In genomic region chr2:200305797-200306718, GRCh38 we compare ENCODE assay signal across 8 cellular contexts. TPM values are rescaled to one million over a fixed set of nuclear protein-coding genes. Genes with fewer than 3 reads are reported as not detected.
DNase-seq lines count a peak whose midpoint lies in the region; ATAC-seq and TF ChIP-seq lines count a peak whose summit lies in the region.

Gene SPATS2L (plus strand): TSS chr2:200306693. CDS start chr2:200389245, 82,552 bp downstream.

- H3K9ac ChIP-seq in neural cell (ENCODE audit: low read length), result peak within 1 kb of the TSS; percentile 54

- no peaks in the 10 kb centered on the region for H3K9me2 ChIP-seq in neural cell (ENCODE audit: insufficient read depth, low read length)

- no peak for TF ChIP-seq EP300 in neural cell (conservative IDR thresholded peaks at IDR 0.05; ENCODE audit: poor library complexity, severe bottlenecking)

- ATAC-seq in GM19397 (IDR thresholded peaks at IDR 0.05; ENCODE audit: unreplicated experiment), result peak; percentile 51
- ATAC-seq in HG03558 (IDR thresholded peaks at IDR 0.05; ENCODE audit: extremely low read depth, unreplicated experiment), result peak; percentile 26
- peak; percentile 43 for ATAC-seq in foreskin keratinocyte

- DNase-seq in SK-MEL-5 (ENCODE audit: low read depth, low spot score) (peak; percentile 63), foreskin keratinocyte (peak in 1 of 2 donors; percentile 68), substantia nigra (lab: John Stamatoyannopoulos, UW) (peak in 48 of 49 donors; percentile 8 to 86 (median 62))
- DNase-seq in activated naive CD4-positive, alpha-beta T cell (lab: John Stamatoyannopoulos, UW), result peak; percentile 6 to 47 (median 8)

- in situ Hi-C loops in SK-MEL-5 (cut with HindIII; ENCODE audit: low pct_unique_long_range_greater_than_20kb, low sequenced_read_pairs), result no loop called here

- no peak for TF ChIP-seq RAD21 in neural cell (conservative IDR thresholded peaks at IDR 0.05)

- H3K27ac ChIP-seq in C4-2B, result peak within 1 kb of the TSS; percentile 81
- peak within 1 kb of the TSS; percentile 90 for H3K27ac ChIP-seq in foreskin keratinocyte
- no peak within 1 kb of the TSS for H3K27ac ChIP-seq in neural cell (ENCODE audit: low read length)
- H3K27ac ChIP-seq in substantia nigra (ENCODE audit: low read depth, low read length, poor library complexity, severe bottlenecking), result peak within 1 kb of the TSS; percentile 84

- H2AFZ ChIP-seq in neural cell (ENCODE audit: low read depth, low read length), result peak within 1 kb of the TSS; percentile 7

- no peaks in the 10 kb centered on the region for H3K36me3 ChIP-seq in neural cell (ENCODE audit: insufficient read depth, low read length)

- peaks cover 9% of the 10 kb centered on the region for H3F3A ChIP-seq in neural cell (ENCODE audit: insufficient read depth, low read length, poor library complexity, severe bottlenecking)

- H4K20me1 ChIP-seq in neural cell (ENCODE audit: insufficient read depth), result no peaks in the 10 kb centered on the region

- H3K4me2 ChIP-seq in neural cell (ENCODE audit: low read length), result peak within 1 kb of the TSS; percentile 81

- H3K27me3 ChIP-seq in foreskin keratinocyte, result no peaks in the 10 kb centered on the region
- H3K27me3 ChIP-seq in neural cell (ENCODE audit: insufficient read depth, low read depth, low read length), result peaks cover 18% of the 10 kb centered on the region

- H3K4me1 ChIP-seq in foreskin keratinocyte, result peaks cover 39% of the 10 kb centered on the region

- no peaks in the 10 kb centered on the region for H3K79me2 ChIP-seq in neural cell (replicated peaks; ENCODE audit: insufficient read depth, low read length)

- H3K9me3 ChIP-seq in neural cell (ENCODE audit: low read length), result no peaks in the 10 kb centered on the region

- H3K4me3 ChIP-seq in neural cell (ENCODE audit: low read length), result peak within 1 kb of the TSS; percentile 72

- TF ChIP-seq CTCF in C4-2B (conservative IDR thresholded peaks at IDR 0.05) (peak; percentile 2; the same call in 1 of the 2 replicates), foreskin keratinocyte (conservative IDR thresholded peaks at IDR 0.05) (peak; percentile 23), neural cell (IDR thresholded peaks at IDR 0.05; ENCODE audit: poor library complexity, severe bottlenecking) (peak; percentile 46)

TF ChIP-seq in neural cell, 6 proteins besides CTCF, POLR2A, EP300 and RAD21:
- no peak for TF ChIP-seq EZH2 (IDR thresholded peaks at IDR 0.05; ENCODE audit: borderline replicate concordance, insufficient read depth, low read length, poor library complexity, severe bottlenecking)
- TF ChIP-seq MXI1 (conservative IDR thresholded peaks at IDR 0.05; ENCODE audit: poor library complexity, severe bottlenecking), result peak; percentile 83
- TF ChIP-seq POLR2AphosphoS5 (IDR thresholded peaks at IDR 0.05), result no peak
- TF ChIP-seq TAF1 (IDR thresholded peaks at IDR 0.05; ENCODE audit: low read depth), result no peak
- TF ChIP-seq REST (IDR thresholded peaks at IDR 0.05; ENCODE audit: borderline replicate concordance), result no peak
- TF ChIP-seq SMC3 (conservative IDR thresholded peaks at IDR 0.05; ENCODE audit: poor library complexity), result peak; percentile 48

RNA-seq across cellular contexts. Expression of gene SPATS2L, which starts in this region (rescaled TPM):
- total RNA-seq in SK-MEL-5 (2014; rRNA removed; shearing (Covaris generic)), result 31.8 and 41.2 TPM in 2 replicates
- polyA plus RNA-seq in SK-MEL-5 (2015; cell fraction: cytosol; rRNA removed), result 41.5 and 44.9 TPM in 2 replicates
- 19.6 and 36.2 TPM in 2 replicates for polyA plus RNA-seq in SK-MEL-5 (2015; cell fraction: nucleus; rRNA removed)
- 98.8 and 105 TPM in 2 replicates for total RNA-seq in foreskin keratinocyte
- polyA plus RNA-seq in foreskin keratinocyte (69.0 and 81.8 TPM in 2 replicates), neural cell (8.5 and 10.3 TPM in 2 replicates)
- 11.2 and 12.4 TPM in 2 replicates for polyA minus RNA-seq in neural cell
